ENCODE assay signal across 13 cellular contexts in the genomic region with DNA sequence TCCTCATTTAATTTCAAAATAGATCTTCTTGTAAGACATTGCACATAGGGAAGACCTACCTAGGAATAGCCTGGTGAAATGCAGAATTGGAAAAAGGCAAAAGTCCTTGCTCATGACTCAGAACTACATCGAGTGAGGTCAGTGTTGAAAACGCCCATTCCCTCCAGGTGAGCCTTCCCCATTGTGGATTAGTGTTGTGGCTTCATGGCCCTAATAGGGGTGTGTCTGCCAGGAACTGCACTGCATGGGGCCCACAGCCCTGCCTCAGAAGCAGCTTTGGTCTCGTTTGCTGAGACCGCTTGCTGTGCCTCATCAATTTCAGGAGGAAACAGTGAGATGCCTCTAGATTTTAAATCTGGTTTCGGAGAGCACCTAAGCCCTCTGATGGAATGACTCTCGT.
"Had no signal": no experiment of that assay in that cellular context is flagged by ENCODE, and none has a peak within 500 bp of the region (broad histone marks: within the 10 kb centered on the region; RNA-seq: fewer than 3 reads in every experiment).

No MANE protein-coding gene starts in this region.

- DNase-seq: activated CD4-positive, alpha-beta T cell treated with anti-CD3 and anti-CD28 coated beads, Interleukin-2, amount 50 U/mL, for 4 hours; activated CD4-positive, CD25-positive, alpha-beta regulatory T cell treated with anti-CD3 and anti-CD28 coated beads, Interleukin-2, amount 50 U/mL, for 72 hours; activated naive CD4-positive, alpha-beta T cell treated with anti-CD3 and anti-CD28 coated beads, Interleukin-2, amount 50 U/mL, for 16 hours; dorsolateral prefrontal cortex; kidney glomerular epithelial cell; left ventricle myocardium superior; mesenchymal stem cell; occipital lobe; right cardiac atrium; stimulated activated CD4-positive, alpha-beta T cell treated with anti-CD3 and anti-CD28 coated beads, Interleukin-4, amount 100 ng/mL, for 24 hours; stimulated activated naive CD4-positive, alpha-beta T cell; T-helper 9 cell; tibial artery had no signal
